In the genomic region with DNA sequence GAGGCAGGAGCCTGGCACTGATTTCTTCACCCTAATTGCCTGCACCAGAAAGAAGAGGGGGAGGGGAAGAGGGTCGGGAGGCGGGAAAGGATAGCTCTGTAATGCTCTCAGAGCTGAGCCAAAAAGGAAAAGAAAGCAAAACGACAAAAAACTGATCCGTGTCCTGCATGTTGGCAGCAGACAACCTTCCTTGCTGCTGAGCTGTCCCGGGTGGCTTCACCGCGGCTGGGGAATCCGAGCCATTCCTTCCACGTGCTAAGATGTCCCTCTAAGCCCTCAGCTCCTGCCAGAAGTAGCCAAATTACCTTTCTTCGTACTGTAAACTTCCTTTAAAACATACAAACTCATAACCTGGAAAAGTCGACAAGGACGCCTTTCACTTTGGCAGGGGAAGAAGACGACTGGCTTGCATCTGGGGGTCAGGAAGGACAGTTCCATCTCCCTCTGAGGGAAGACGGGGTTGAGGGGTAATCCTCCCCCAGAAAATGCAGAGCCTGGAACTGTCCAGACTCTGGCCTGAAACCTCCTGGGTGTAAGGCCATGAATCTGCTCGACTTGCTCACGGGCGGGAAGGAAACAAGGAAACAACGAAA, we compare ENCODE assay signal across 13 cellular contexts. TPM values are rescaled to one million over a fixed set of nuclear protein-coding genes. Genes with fewer than 3 reads are reported as not detected.
DNase-seq lines count a peak whose midpoint lies in the region; ATAC-seq and TF ChIP-seq lines count a peak whose summit lies in the region.
"Had no signal": no experiment of that assay in that cellular context is flagged by ENCODE, and none has a peak within 500 bp of the region (broad histone marks: within the 10 kb centered on the region; RNA-seq: fewer than 3 reads in every experiment).

No MANE protein-coding gene starts in this region.

- peak overlapping the region; percentile 42 for H2AFZ ChIP-seq in H9 (ENCODE audit: low read length)

- intact Hi-C loops in dendritic cell treated with granulocyte-macrophage colony-stimulating factor and Interleukin-4, amounts not matched to agents 40 ng/mL and 50 ng/mL, for 4 days (cut with micrococcal nuclease): no loop called here

- peaks cover 100% of the 10 kb centered on the region for H3K27me3 Mint-ChIP-seq in H9 (ENCODE audit: low read depth)
- H3K27me3 Mint-ChIP-seq in dendritic cell treated with granulocyte-macrophage colony-stimulating factor and Interleukin-4, amounts not matched to agents 40 ng/mL and 50 ng/mL, for 4 days: peaks cover 84% of the 10 kb centered on the region
- H3K27me3 Mint-ChIP-seq in naive thymus-derived CD8-positive, alpha-beta T cell: peaks cover 50 to 90% (median 68%) of the 10 kb centered on the region in 5 donors

- H2BK120ac ChIP-seq in H9 (ENCODE audit: low read depth, low read length, poor library complexity, severe bottlenecking): no peak overlapping the region

- H3K79me1 ChIP-seq in H9 (ENCODE audit: insufficient read depth, low read depth, low read length, poor library complexity, severe bottlenecking): no peaks in the 10 kb centered on the region

- no peak overlapping the region for H4K91ac ChIP-seq in H9 (ENCODE audit: insufficient read length, low read depth, low read length)

- H3K9me3 Mint-ChIP-seq in H9: peaks cover 0 to 9% of the 10 kb centered on the region in 2 experiments; a peak in 1 of 5 replicates
- H3K9me3 Mint-ChIP-seq in dendritic cell treated with granulocyte-macrophage colony-stimulating factor and Interleukin-4, amounts not matched to agents 40 ng/mL and 50 ng/mL, for 4 days: no peaks in the 10 kb centered on the region
- peaks cover 0 to 23% (median 10%) of the 10 kb centered on the region in 9 donors for H3K9me3 Mint-ChIP-seq in naive thymus-derived CD8-positive, alpha-beta T cell

- H3K4me1 Mint-ChIP-seq in H9: peaks cover 48 to 56% of the 10 kb centered on the region in 2 experiments
- H3K4me1 Mint-ChIP-seq in dendritic cell treated with granulocyte-macrophage colony-stimulating factor and Interleukin-4, amounts not matched to agents 40 ng/mL and 50 ng/mL, for 4 days (ENCODE audit: low read depth): peaks cover 63% of the 10 kb centered on the region
- H3K4me1 Mint-ChIP-seq in naive thymus-derived CD8-positive, alpha-beta T cell: peaks cover 28 to 62% (median 55%) of the 10 kb centered on the region in 4 donors

- H3K79me2 ChIP-seq in H9 (ENCODE audit: insufficient read depth, low read length): no peaks in the 10 kb centered on the region

- no peak overlapping the region for H3K27ac Mint-ChIP-seq in H9
- H3K27ac Mint-ChIP-seq in dendritic cell treated with granulocyte-macrophage colony-stimulating factor and Interleukin-4, amounts not matched to agents 40 ng/mL and 50 ng/mL, for 4 days: no peak overlapping the region
- peak overlapping the region in 1 of 10 donors; percentile 87 for H3K27ac Mint-ChIP-seq in naive thymus-derived CD8-positive, alpha-beta T cell

- POLR2A ChIA-PET in naive thymus-derived CD8-positive, alpha-beta T cell (lab: Charles Lee): no interaction called here

- H3K27ac ChIP-seq in H9 (ENCODE audit: insufficient read length, low read depth, low read length): no peak overlapping the region
- no peak overlapping the region for H3K27ac ChIP-seq in foreskin keratinocyte

- H3T11ph ChIP-seq in H9 (ENCODE audit: low read length): no peak overlapping the region

- peaks cover 67% of the 10 kb centered on the region for H3K27me3 ChIP-seq in H9 (ENCODE audit: insufficient read depth, low read length)
- H3K27me3 ChIP-seq in foreskin keratinocyte: peaks cover 6% of the 10 kb centered on the region

- no peak overlapping the region for H3K56ac ChIP-seq in H9 (ENCODE audit: insufficient read length, low read depth, low read length)

- peak overlapping the region; percentile 74 for H3K4me2 ChIP-seq in H9 (ENCODE audit: insufficient read depth, insufficient read length, low read length)

- H3K23ac ChIP-seq in H9 (ENCODE audit: insufficient read length, low read depth, low read length): no peak overlapping the region

- no peak overlapping the region for H3K9ac ChIP-seq in H9 (ENCODE audit: extremely low read depth, insufficient read length, low read length)

- peaks cover 31% of the 10 kb centered on the region for H3K23me2 ChIP-seq in H9 (ENCODE audit: insufficient read length, low read depth, low read length, poor library complexity, severe bottlenecking)

- H3K4ac ChIP-seq in H9 (ENCODE audit: low read depth, low read length): no peak overlapping the region

- H2BK15ac ChIP-seq in H9 (ENCODE audit: low read depth, low read length): no peak overlapping the region

- peaks cover 4% of the 10 kb centered on the region for H4K20me1 ChIP-seq in H9 (ENCODE audit: control insufficient read depth, insufficient read depth, insufficient read length)

- H2BK5ac ChIP-seq in H9 (ENCODE audit: insufficient read length, low read length): no peak overlapping the region

- H3K4me1 ChIP-seq in H9 (ENCODE audit: insufficient read depth, low read length) (peaks cover 10% of the 10 kb centered on the region; the same call in 1 of the 2 replicates), foreskin keratinocyte (no peaks in the 10 kb centered on the region)

- no peak overlapping the region for H2AK5ac ChIP-seq in H9 (ENCODE audit: insufficient read length, low read length)

- peaks cover 0 to 2% (median 0%) of the 10 kb centered on the region in 3 experiments; a peak in 2 of 7 replicates for H3K36me3 Mint-ChIP-seq in H9 (ENCODE audit: insufficient read depth in 1 of 3, low read depth in 3 of 3)
- H3K36me3 Mint-ChIP-seq in dendritic cell treated with granulocyte-macrophage colony-stimulating factor and Interleukin-4, amounts not matched to agents 40 ng/mL and 50 ng/mL, for 4 days (ENCODE audit: low read depth): no peaks in the 10 kb centered on the region
- H3K36me3 Mint-ChIP-seq in naive thymus-derived CD8-positive, alpha-beta T cell: peaks cover 5 to 20% (median 13%) of the 10 kb centered on the region in 3 donors

- no peak overlapping the region for H3K18ac ChIP-seq in H9 (ENCODE audit: insufficient read length, low read depth, low read length)

- H2BK12ac ChIP-seq in H9 (ENCODE audit: insufficient read length, low read depth, low read length): no peak overlapping the region

- H4K5ac ChIP-seq in H9 (ENCODE audit: insufficient read length, low read depth, low read length): no peak overlapping the region

- TF ChIP-seq CTCF in H9 (conservative IDR thresholded peaks at IDR 0.05) (no peak), foreskin keratinocyte (conservative IDR thresholded peaks at IDR 0.05) (no peak)

- no CpG with 5 or more reads among the region's 18 CpGs for WGBS in H9 (ENCODE audit: extremely low coverage, insufficient read length, low lambda C conversion rate)

- ATAC-seq in naive thymus-derived CD8-positive, alpha-beta T cell: no peak
- ATAC-seq in GM19397 (IDR thresholded peaks at IDR 0.05; ENCODE audit: unreplicated experiment): no peak
- no peak for ATAC-seq in foreskin keratinocyte

- H2BK20ac ChIP-seq in H9 (ENCODE audit: low read depth, low read length, poor library complexity, severe bottlenecking): no peak overlapping the region

- peak; percentile 25 for DNase-seq in AG08395 (ENCODE audit: low spot score)
- DNase-seq in H9: peak; percentile 65
- DNase-seq in naive thymus-derived CD8-positive, alpha-beta T cell: no peak
- DNase-seq in putamen (ENCODE audit: low spot score): no peak
- DNase-seq in foreskin keratinocyte: no peak
- no peak for DNase-seq in NCI-H2227 treated with DMSO at 0.1 percent for 48 hours (lab: John Stamatoyannopoulos, UW)
- DNase-seq: DMS 273 treated with DMSO at 0.1 percent for 48 hours; effector CD8-positive, alpha-beta T cell; Kasumi-1; T1000 had no signal

- no peak overlapping the region for H4K8ac ChIP-seq in H9 (replicated peaks; ENCODE audit: insufficient read length, low read depth, low read length)

- no peaks in the 10 kb centered on the region for H3K9me3 ChIP-seq in H9 (ENCODE audit: control insufficient read depth, low read depth, low read length)

- peak overlapping the region; percentile 39 to 76; a peak in 4 of 5 replicates for H3K4me3 Mint-ChIP-seq in H9
- peak overlapping the region; percentile 52 for H3K4me3 Mint-ChIP-seq in dendritic cell treated with granulocyte-macrophage colony-stimulating factor and Interleukin-4, amounts not matched to agents 40 ng/mL and 50 ng/mL, for 4 days
- H3K4me3 Mint-ChIP-seq in naive thymus-derived CD8-positive, alpha-beta T cell: peak overlapping the region; percentile 58 to 86 (median 74)

- no peak overlapping the region for H3K14ac ChIP-seq in H9 (ENCODE audit: insufficient read depth, low read length)

RNA-seq across cellular contexts. Expression of a gene that starts 7.6 kb away (rescaled TPM):
- total RNA-seq in H9 (2021) (0.11 and 0.13 TPM in 2 replicates), foreskin keratinocyte (3.8 and 4.5 TPM in 2 replicates)
- not detected for total RNA-seq in naive thymus-derived CD8-positive, alpha-beta T cell
- polyA plus RNA-seq in naive thymus-derived CD8-positive, alpha-beta T cell: not detected
- 3.0 and 3.4 TPM in 2 replicates for polyA plus RNA-seq in foreskin keratinocyte
- total RNA-seq: posterior vena cava had no signal

Comparison
In these comparisons a context has a peak if more than half of its experiments do, and no peak if none do; other contexts are left out.
1. DNase-seq: peak in AG08395 (single experiment) and H9 (single experiment); none in naive thymus-derived CD8-positive, alpha-beta T cell (0 of 10), putamen (single experiment), foreskin keratinocyte (0 of 2) and NCI-H2227 treated with DMSO at 0.1 percent for 48 hours (single experiment).
2. Peak in every context shown above with its lines, with median percentiles within 50 percentile points of each other: H3K4me3 Mint-ChIP-seq.